Comparison of ENCODE assay signal across 31 cellular contexts in genomic region chr4:112840619-112841018, GRCh38.
"Had no signal": no experiment of that assay in that cellular context is flagged by ENCODE, and none has a peak within 500 bp of the region (broad histone marks: within the 10 kb centered on the region; RNA-seq: fewer than 3 reads in every experiment).

No MANE protein-coding gene starts in this region.

- H3K27me3 Mint-ChIP-seq: activated B cell treated with CpG ODN at 0.5 μM for 24 hours; activated CD4-positive, alpha-beta memory T cell treated with anti-CD3 and anti-CD28 coated beads, Interleukin-2, amount 10 ng/mL, durations not matched to agents 7 days and 5 days had no signal

- H3K9me3 Mint-ChIP-seq: activated CD4-positive, alpha-beta memory T cell treated with anti-CD3 and anti-CD28 coated beads, Interleukin-2, amount 10 ng/mL, durations not matched to agents 7 days and 5 days; activated T-helper 17 cell treated with anti-CD3 and anti-CD28 coated beads, Interleukin-2, amount 50 U/mL, for 72 hours had no signal

- H3K36me3 ChIP-seq: cardiac muscle cell had no signal

- ATAC-seq: activated CD8-positive, alpha-beta memory T cell treated with anti-CD3 and anti-CD28 coated beads, Interleukin-2, amount 10 ng/mL, durations not matched to agents 7 days and 5 days; activated T-cell treated with anti-CD3 and anti-CD28 coated beads, Interleukin-2, amount 50 U/mL, for 72 hours; activated T-helper 17 cell treated with anti-CD3 and anti-CD28 coated beads, Interleukin-2, amount 50 U/mL, for 72 hours had no signal

- H3K27ac Mint-ChIP-seq: activated B cell treated with CpG ODN at 0.5 μM for 24 hours; activated CD4-positive, alpha-beta memory T cell treated with anti-CD3 and anti-CD28 coated beads, Interleukin-2, amount 10 ng/mL, durations not matched to agents 7 days and 5 days; activated CD8-positive, alpha-beta memory T cell treated with anti-CD3 and anti-CD28 coated beads, Interleukin-2, amount 10 ng/mL, durations not matched to agents 7 days and 5 days; activated naive CD8-positive, alpha-beta T cell treated with anti-CD3 and anti-CD28 coated beads for 36 hours; activated T-cell treated with anti-CD3 and anti-CD28 coated beads, Interleukin-2, amount 50 U/mL, for 72 hours; activated T-helper 17 cell treated with anti-CD3 and anti-CD28 coated beads, Interleukin-2, amount 50 U/mL, for 72 hours had no signal

- H3K4me1 Mint-ChIP-seq: activated CD4-positive, alpha-beta memory T cell treated with anti-CD3 and anti-CD28 coated beads, Interleukin-2, amount 10 ng/mL, durations not matched to agents 7 days and 5 days; activated CD8-positive, alpha-beta memory T cell treated with anti-CD3 and anti-CD28 coated beads, Interleukin-2, amount 10 ng/mL, durations not matched to agents 7 days and 5 days; activated naive CD8-positive, alpha-beta T cell treated with anti-CD3 and anti-CD28 coated beads for 36 hours; activated T-helper 17 cell treated with anti-CD3 and anti-CD28 coated beads, Interleukin-2, amount 50 U/mL, for 72 hours; central memory CD8-positive, alpha-beta T cell had no signal

- H3K27ac ChIP-seq: cardiac muscle cell, VCaP had no signal

- H3K27me3 ChIP-seq: cardiac muscle cell had no signal

- H3K4me3 ChIP-seq: cardiac muscle cell had no signal

- DNase-seq: activated B cell treated with CpG ODN at 0.5 μM for 24 hours; activated CD4-positive, alpha-beta memory T cell treated with anti-CD3 and anti-CD28 coated beads, Interleukin-2, amount 10 ng/mL, durations not matched to agents 7 days and 5 days; activated CD4-positive, alpha-beta T cell treated with anti-CD3 and anti-CD28 coated beads for 48 hours; activated CD4-positive, CD25-positive, alpha-beta regulatory T cell treated with anti-CD3 and anti-CD28 coated beads, Interleukin-2, amount 50 U/mL, for 72 hours; activated CD8-positive, alpha-beta memory T cell treated with anti-CD3 and anti-CD28 coated beads for 24 hours; activated CD8-positive, alpha-beta memory T cell treated with anti-CD3 and anti-CD28 coated beads, Interleukin-2, amount 10 ng/mL, durations not matched to agents 7 days and 5 days; activated CD8-positive, alpha-beta memory T cell treated with anti-CD3 and anti-CD28 coated beads, Interleukin-2, amount 50 U/mL, for 48 hours; activated effector memory CD4-positive, alpha-beta T cell treated with anti-CD3 and anti-CD28 coated beads, Interleukin-2, amount 50 U/mL, for 16 hours; activated naive CD4-positive, alpha-beta T cell; activated naive CD4-positive, alpha-beta T cell treated with anti-CD3 and anti-CD28 coated beads, Interleukin-2, amount 50 U/mL, for 16 hours; activated naive CD8-positive, alpha-beta T cell treated with anti-CD3 and anti-CD28 coated beads for 36 hours; activated T-cell treated with anti-CD3 and anti-CD28 coated beads, Interleukin-2, amount 50 U/mL, for 72 hours; amniotic stem cell; aorta; Karpas-422; NCI-H1048; NCI-H1105 treated with DMSO at 0.1 percent for 48 hours; NCI-H1436; NCI-H1694; NCI-H1930; NCI-H345; NCI-H524 treated with DMSO at 0.1 percent for 48 hours; Right ventricle myocardium superior; SW 1271; T-helper 1 cell; T-helper 2 cell; T-helper 9 cell had no signal

- H3K36me3 Mint-ChIP-seq: activated naive CD8-positive, alpha-beta T cell treated with anti-CD3 and anti-CD28 coated beads for 36 hours had no signal

- H3K4me3 Mint-ChIP-seq: activated B cell treated with CpG ODN at 0.5 μM for 24 hours; activated CD4-positive, alpha-beta memory T cell treated with anti-CD3 and anti-CD28 coated beads, Interleukin-2, amount 10 ng/mL, durations not matched to agents 7 days and 5 days; activated CD8-positive, alpha-beta memory T cell treated with anti-CD3 and anti-CD28 coated beads, Interleukin-2, amount 10 ng/mL, durations not matched to agents 7 days and 5 days; activated naive CD8-positive, alpha-beta T cell treated with anti-CD3 and anti-CD28 coated beads for 36 hours; activated T-cell treated with anti-CD3 and anti-CD28 coated beads, Interleukin-2, amount 50 U/mL, for 72 hours; activated T-helper 17 cell treated with anti-CD3 and anti-CD28 coated beads, Interleukin-2, amount 50 U/mL, for 72 hours; central memory CD8-positive, alpha-beta T cell had no signal
